9 cellular contexts compared by ENCODE assay signal in genomic region chr17:27282054-27282501, GRCh38. TPM values are rescaled to one million over a fixed set of nuclear protein-coding genes. Genes with fewer than 3 reads are reported as not detected.
A peak's percentile ranks its signal among the peaks of the same experiment; 100 is the strongest.
DNase-seq lines count a peak whose midpoint lies in the region; ATAC-seq and TF ChIP-seq lines count a peak whose summit lies in the region.
"Had no signal": no experiment of that assay in that cellular context is flagged by ENCODE, and none has a peak within 500 bp of the region (broad histone marks: within the 10 kb centered on the region; RNA-seq: fewer than 3 reads in every experiment).

No MANE protein-coding gene starts in this region.

- H3K9me3 ChIP-seq in left lung (no peaks in the 10 kb centered on the region), thyroid gland (no peaks in the 10 kb centered on the region)

- H3K4me3 ChIP-seq in left lung (no peak overlapping the region), thyroid gland (replicated peaks in 1 of 3) (no peak overlapping the region)

- no peak overlapping the region for H3K4me3 Mint-ChIP-seq in progenitor cell of endocrine pancreas (ENCODE audit: low read depth)

- 82 to 87% methylated on average over 1 of the region's 1 CpG for WGBS in thyroid gland, 2 donors

- no peaks in the 10 kb centered on the region for H3K36me3 Mint-ChIP-seq in progenitor cell of endocrine pancreas (ENCODE audit: insufficient read depth)

- intact Hi-C loops in left lung (cut with DNase I) (no loop called here), thyroid gland (cut with DNase I) (no loop called here)

- H3K27ac ChIP-seq in left lung (peak overlapping the region; percentile 10 to 78), thyroid gland (no peak overlapping the region)

- TF ChIP-seq CTCF in left lung (IDR thresholded peaks at IDR 0.05), result no peak
- no peak for TF ChIP-seq CTCF in progenitor cell of endocrine pancreas (IDR thresholded peaks at IDR 0.05; ENCODE audit: unreplicated experiment)
- TF ChIP-seq CTCF in thyroid gland (IDR thresholded peaks at IDR 0.05), result no peak

- ATAC-seq in GM21576 (IDR thresholded peaks at IDR 0.05; ENCODE audit: unreplicated experiment) (peak; percentile 78), left lung (peak; percentile 79)

- TF ChIP-seq POLR2A in thyroid gland (IDR thresholded peaks at IDR 0.05), result no peak

- H3K27me3 Mint-ChIP-seq in progenitor cell of endocrine pancreas, result no peaks in the 10 kb centered on the region

- no peaks in the 10 kb centered on the region for H3K36me3 ChIP-seq in left lung
- H3K36me3 ChIP-seq in thyroid gland, result no peaks in the 10 kb centered on the region

- no peak overlapping the region for H3K27ac Mint-ChIP-seq in progenitor cell of endocrine pancreas

- DNase-seq in EL (peak; percentile 12), NCI-H226 (peak; percentile 82), left lung (no peak), progenitor cell of endocrine pancreas (ENCODE audit: low spot score, unreplicated experiment) (no peak), foreskin melanocyte (no peak), thyroid gland (no peak), cerebellar nuclear complex (lab: John Stamatoyannopoulos, UW) (no peak)
- DNase-seq: NCI-H1694 treated with DMSO at 0.1 percent for 48 hours had no signal

- H3K27me3 ChIP-seq in left lung (no peaks in the 10 kb centered on the region), thyroid gland (no peaks in the 10 kb centered on the region)

- H3K4me1 ChIP-seq in left lung (peaks cover 0 to 75% of the 10 kb centered on the region in 2 donors), thyroid gland (peaks cover 6 to 22% of the 10 kb centered on the region in 2 donors)

- H3K4me1 Mint-ChIP-seq in progenitor cell of endocrine pancreas (ENCODE audit: low read depth), result peaks cover 2% of the 10 kb centered on the region

- no peaks in the 10 kb centered on the region for H3K9me3 Mint-ChIP-seq in progenitor cell of endocrine pancreas (ENCODE audit: low read depth)

RNA-seq across cellular contexts. Expression of gene WSB1, which starts 11.8 kb away (rescaled TPM):
- total RNA-seq in left lung (100 to 1,000 TPM; 264 to 294 TPM), progenitor cell of endocrine pancreas (452 and 468 TPM in 2 replicates), thyroid gland (100 to 1,000 TPM in 3 of 4 donors, 10 to 100 TPM in 1; 89.2 to 218 (median 168) TPM)

Comparison
In these comparisons a context has a peak if more than half of its experiments do, and no peak if none do; other contexts are left out.
1. DNase-seq: peak in EL (single experiment) and NCI-H226 (single experiment); none in left lung (0 of 2), progenitor cell of endocrine pancreas (single experiment), foreskin melanocyte (single experiment), thyroid gland (0 of 2) and cerebellar nuclear complex (0 of 2).
2. H3K27ac ChIP-seq: peak in left lung (2 of 2); none in thyroid gland (0 of 3).